ENCODE assay signal across 26 cellular contexts in genomic region chr2:232643813-232644347, GRCh38. TPM values are rescaled to one million over a fixed set of nuclear protein-coding genes. Genes with fewer than 3 reads are reported as not detected.
DNase-seq lines count a peak whose midpoint lies in the region; ATAC-seq and TF ChIP-seq lines count a peak whose summit lies in the region.
"Had no signal": no experiment of that assay in that cellular context is flagged by ENCODE, and none has a peak within 500 bp of the region (broad histone marks: within the 10 kb centered on the region; RNA-seq: fewer than 3 reads in every experiment).

No MANE protein-coding gene starts in this region.

- CTCF ChIA-PET in HEK293 (lab: Yijun Ruan, JAX), result no interaction called here

- H3K27me3 ChIP-seq in H7 (ENCODE audit: control insufficient read depth, insufficient read depth, low read length), result peaks cover 2% of the 10 kb centered on the region; the same call in 1 of the 2 replicates
- no peaks in the 10 kb centered on the region for H3K27me3 ChIP-seq in WERI-Rb-1 (ENCODE audit: insufficient read depth, low read depth, severe bottlenecking)
- H3K27me3 ChIP-seq: BE2C had no signal

- ATAC-seq in GM21381 (IDR thresholded peaks at IDR 0.05; ENCODE audit: unreplicated experiment), result no peak
- no peak for ATAC-seq in esophagus mucosa
- ATAC-seq: GM12878 had no signal

- POLR2A ChIA-PET in HEK293 (lab: Yijun Ruan, JAX), result no interaction called here

- H3K4me1 ChIP-seq in HEK293 (ENCODE audit: control insufficient read depth, insufficient read depth, low read length), result no peaks in the 10 kb centered on the region
- H3K4me1 ChIP-seq: BE2C, BLaER1 had no signal

- H3K9me3 Mint-ChIP-seq in nephron progenitor cell, result no peaks in the 10 kb centered on the region
- H3K9me3 Mint-ChIP-seq: CD14-positive monocyte; CD4-positive, CD25-positive, alpha-beta regulatory T cell; CD8-positive, alpha-beta memory T cell had no signal

- H3K4me1 Mint-ChIP-seq in nephron progenitor cell, result peaks cover 68% of the 10 kb centered on the region
- H3K4me1 Mint-ChIP-seq: CD14-positive monocyte; CD4-positive, alpha-beta memory T cell; CD4-positive, CD25-positive, alpha-beta regulatory T cell; CD8-positive, alpha-beta memory T cell had no signal

- no peaks in the 10 kb centered on the region for H3K27me3 Mint-ChIP-seq in nephron progenitor cell (ENCODE audit: low read depth, poor library complexity)

- H3K4me3 Mint-ChIP-seq in nephron progenitor cell, result no peak overlapping the region
- H3K4me3 Mint-ChIP-seq: CD14-positive monocyte; CD4-positive, alpha-beta memory T cell; CD4-positive, CD25-positive, alpha-beta regulatory T cell; CD8-positive, alpha-beta memory T cell had no signal

- H3K36me3 Mint-ChIP-seq in nephron progenitor cell (ENCODE audit: low read depth), result no peaks in the 10 kb centered on the region
- H3K36me3 Mint-ChIP-seq: CD14-positive monocyte; CD4-positive, alpha-beta memory T cell; CD4-positive, CD25-positive, alpha-beta regulatory T cell; CD8-positive, alpha-beta memory T cell had no signal

- no peaks in the 10 kb centered on the region for H3K9me3 ChIP-seq in HEK293 (ENCODE audit: control insufficient read depth, insufficient read depth, low read depth, low read length)
- no peaks in the 10 kb centered on the region for H3K9me3 ChIP-seq in WERI-Rb-1 (ENCODE audit: severe bottlenecking)
- H3K9me3 ChIP-seq: BE2C, BLaER1 had no signal

- H3K27ac ChIP-seq in HEK293 (ENCODE audit: extremely low read depth, low read depth, low read length) (no peak overlapping the region), WERI-Rb-1 (no peak overlapping the region)
- H3K27ac ChIP-seq: BLaER1 had no signal

- no peak for TF ChIP-seq CTCF in HEK293 (tag by site-specific recombination; IDR thresholded peaks at IDR 0.05)
- TF ChIP-seq CTCF in WERI-Rb-1 (IDR thresholded peaks at IDR 0.05; ENCODE audit: low read depth, low read length), result no peak
- no peak for TF ChIP-seq CTCF in nephron progenitor cell (IDR thresholded peaks at IDR 0.05)

- H3K36me3 ChIP-seq in H7 (replicated peaks; ENCODE audit: control insufficient read depth, insufficient read depth, low read length) (no peaks in the 10 kb centered on the region), HEK293 (ENCODE audit: control insufficient read depth in 2 of 2, insufficient read depth in 1 of 2, low read length in 2 of 2) (no peaks in the 10 kb centered on the region), WERI-Rb-1 (no peaks in the 10 kb centered on the region)
- H3K36me3 ChIP-seq: BE2C, BLaER1 had no signal

- H3K27ac Mint-ChIP-seq in nephron progenitor cell, result peak overlapping the region; percentile 84
- H3K27ac Mint-ChIP-seq: CD14-positive monocyte; CD4-positive, alpha-beta memory T cell had no signal

- H3K4me3 ChIP-seq in H7 (ENCODE audit: insufficient read depth, low read depth, low read length) (no peak overlapping the region), HEK293 (ENCODE audit: low read depth, low read length) (no peak overlapping the region), WERI-Rb-1 (ENCODE audit: low read depth, low read length) (no peak overlapping the region)
- H3K4me3 ChIP-seq: BLaER1, GM12878 had no signal

- DNase-seq in H7, result peak; percentile 28
- DNase-seq in WERI-Rb-1, result peak; percentile 21
- no peak for DNase-seq in nephron progenitor cell
- no peak for DNase-seq in central memory CD4-positive, alpha-beta T cell
- DNase-seq in ecto neural progenitor cell (ENCODE audit: low spot score), result no peak
- DNase-seq: 8988T; ACHN; BE2C; C1 segment of cervical spinal cord; CD4-positive, alpha-beta memory T cell; CD4-positive, CD25-positive, alpha-beta regulatory T cell; CD8-positive, alpha-beta memory T cell; COR-L47; DMS 273 treated with DMSO at 0.1 percent for 48 hours; DMS153; DMS53; DMS79; DND-41; EL; GDM1 had no signal

TF ChIP-seq in HEK293, 187 proteins besides CTCF, POLR2A, EP300 and RAD21:
- TF ChIP-seq ZSCAN23 (tag by site-specific recombination; IDR thresholded peaks at IDR 0.05) (no peak), PRDM10 (tag by site-specific recombination; IDR thresholded peaks at IDR 0.05) (peak; percentile 94), ZFP69B (tag by site-specific recombination; IDR thresholded peaks at IDR 0.05) (peak; percentile 59; the same call in 1 of the 2 replicates), KLF17 (tag by site-specific recombination; IDR thresholded peaks at IDR 0.05) (0 out of 2 replicates have a peak, but pooled peaks have one; percentile 50), KLF1 (tag by site-specific recombination; IDR thresholded peaks at IDR 0.05) (0 out of 2 replicates have a peak, but pooled peaks have one; percentile 57), ZNF692 (tag by site-specific recombination; IDR thresholded peaks at IDR 0.05) (peak; percentile 71), EGR2 (tag by site-specific recombination; IDR thresholded peaks at IDR 0.05; ENCODE audit: low read depth) (no peak)
TF ChIP-seq in HEK293: peak in this region for 5.

RNA-seq across cellular contexts. Expression of gene EFHD1, which starts 10.5 kb away (rescaled TPM):
- total RNA-seq in H7 (2014; rRNA removed; shearing (Covaris generic)), result 3.8 and 4.3 TPM in 2 replicates
- total RNA-seq in esophagus mucosa, result 1.1 TPM
- total RNA-seq: GM12878 had no signal

RNA-seq across cellular contexts. Expression of gene GIGYF2, which starts 53.3 kb away (rescaled TPM):
- 34.5 and 56.1 TPM in 2 replicates for total RNA-seq in H7 (2014; rRNA removed; shearing (Covaris generic))
- 31.7 TPM for total RNA-seq in esophagus mucosa

Comparison
In these comparisons a context has a peak if more than half of its experiments do, and no peak if none do; other contexts are left out.
1. DNase-seq: peak in H7 (single experiment) and WERI-Rb-1 (single experiment); none in nephron progenitor cell (single experiment), central memory CD4-positive, alpha-beta T cell (single experiment) and ecto neural progenitor cell (single experiment).